17 cellular contexts compared by ENCODE assay signal in genomic region chr7:14691034-14691433, GRCh38.
A peak's percentile ranks its signal among the peaks of the same experiment; 100 is the strongest.
DNase-seq lines count a peak whose midpoint lies in the region; ATAC-seq and TF ChIP-seq lines count a peak whose summit lies in the region.
"Had no signal": no experiment of that assay in that cellular context is flagged by ENCODE, and none has a peak within 500 bp of the region (broad histone marks: within the 10 kb centered on the region; RNA-seq: fewer than 3 reads in every experiment).

No MANE protein-coding gene starts in this region.

- H3K36me3 ChIP-seq in OCI-LY1 (ENCODE audit: insufficient read depth, low read length), result no peaks in the 10 kb centered on the region
- no peaks in the 10 kb centered on the region for H3K36me3 ChIP-seq in neuronal stem cell (replicated peaks in 1 of 2; ENCODE audit: control insufficient read depth in 2 of 2, insufficient read depth in 2 of 2, low read length in 2 of 2)

- H4K8ac ChIP-seq in neuronal stem cell (ENCODE audit: low read depth, low read length), result no peak overlapping the region

- ATAC-seq in GM18861 (IDR thresholded peaks at IDR 0.05; ENCODE audit: unreplicated experiment) (peak; percentile 49), GM21381 (IDR thresholded peaks at IDR 0.05; ENCODE audit: unreplicated experiment) (peak; percentile 58), HG02943 (IDR thresholded peaks at IDR 0.05; ENCODE audit: low read depth, unreplicated experiment) (peak; percentile 61)
- ATAC-seq in effector memory CD8-positive, alpha-beta T cell (replicated peaks), result no peak
- ATAC-seq: activated CD8-positive, alpha-beta memory T cell treated with anti-CD3 and anti-CD28 coated beads, Interleukin-2, amount 10 ng/mL, durations not matched to agents 7 days and 5 days; naive thymus-derived CD8-positive, alpha-beta T cell; psoas muscle; stimulated activated memory B cell treated with anti-CD40 and anti-IgM and Interleukin-4, amounts not matched to agents 10 μg/mL and 1 μg/mL and 100 μg/mL, for 72 hours had no signal

- no peak overlapping the region for H2AK5ac ChIP-seq in neuronal stem cell (ENCODE audit: low read depth, low read length)

- no peak overlapping the region for H3K14ac ChIP-seq in neuronal stem cell (ENCODE audit: low read length)

- no peak overlapping the region for H3K27ac Mint-ChIP-seq in effector memory CD8-positive, alpha-beta T cell
- H3K27ac Mint-ChIP-seq: activated CD8-positive, alpha-beta memory T cell treated with anti-CD3 and anti-CD28 coated beads, Interleukin-2, amount 10 ng/mL, durations not matched to agents 7 days and 5 days; endodermal cell; naive thymus-derived CD8-positive, alpha-beta T cell; stimulated activated memory B cell treated with anti-CD40 and anti-IgM and Interleukin-4, amounts not matched to agents 10 μg/mL and 1 μg/mL and 100 μg/mL, for 72 hours had no signal

- no peaks in the 10 kb centered on the region for H3K27me3 Mint-ChIP-seq in effector memory CD8-positive, alpha-beta T cell
- H3K27me3 Mint-ChIP-seq: stimulated activated memory B cell treated with anti-CD40 and anti-IgM and Interleukin-4, amounts not matched to agents 10 μg/mL and 1 μg/mL and 100 μg/mL, for 72 hours had no signal

- no peaks in the 10 kb centered on the region for H3K9me3 Mint-ChIP-seq in effector memory CD8-positive, alpha-beta T cell
- H3K9me3 Mint-ChIP-seq: endodermal cell; naive thymus-derived CD8-positive, alpha-beta T cell; stimulated activated memory B cell treated with anti-CD40 and anti-IgM and Interleukin-4, amounts not matched to agents 10 μg/mL and 1 μg/mL and 100 μg/mL, for 72 hours had no signal

- no peaks in the 10 kb centered on the region for H3K4me1 Mint-ChIP-seq in effector memory CD8-positive, alpha-beta T cell (ENCODE audit: low read depth in 2 of 2)
- H3K4me1 Mint-ChIP-seq: activated CD8-positive, alpha-beta memory T cell treated with anti-CD3 and anti-CD28 coated beads, Interleukin-2, amount 10 ng/mL, durations not matched to agents 7 days and 5 days; endodermal cell; naive thymus-derived CD8-positive, alpha-beta T cell; stimulated activated memory B cell treated with anti-CD40 and anti-IgM and Interleukin-4, amounts not matched to agents 10 μg/mL and 1 μg/mL and 100 μg/mL, for 72 hours had no signal

- no peak overlapping the region for H2BK120ac ChIP-seq in neuronal stem cell (ENCODE audit: low read depth, low read length)

- H3K4me3 Mint-ChIP-seq in effector memory CD8-positive, alpha-beta T cell, result no peak overlapping the region
- H3K4me3 Mint-ChIP-seq: activated CD8-positive, alpha-beta memory T cell treated with anti-CD3 and anti-CD28 coated beads, Interleukin-2, amount 10 ng/mL, durations not matched to agents 7 days and 5 days; endodermal cell; naive thymus-derived CD8-positive, alpha-beta T cell; stimulated activated memory B cell treated with anti-CD40 and anti-IgM and Interleukin-4, amounts not matched to agents 10 μg/mL and 1 μg/mL and 100 μg/mL, for 72 hours had no signal

- WGBS in neuronal stem cell (ENCODE audit: extremely low coverage in 2 of 2, insufficient read length in 2 of 2, insufficient replicate concordance in 1 of 2), 2 donors, result no CpG with 5 or more reads among the region's 2 CpGs

- H2BK12ac ChIP-seq in neuronal stem cell (ENCODE audit: low read length), result no peak overlapping the region

- no peak overlapping the region for H2AFZ ChIP-seq in OCI-LY1 (ENCODE audit: low read length)
- no peak overlapping the region for H2AFZ ChIP-seq in neuronal stem cell (ENCODE audit: low read length)

- H3K79me1 ChIP-seq in neuronal stem cell (ENCODE audit: low read depth, low read length), result no peaks in the 10 kb centered on the region

- peaks cover 36% of the 10 kb centered on the region for H3K4me1 ChIP-seq in OCI-LY1 (ENCODE audit: insufficient read depth, low read length, severe bottlenecking)
- H3K4me1 ChIP-seq in neuronal stem cell (ENCODE audit: control insufficient read depth in 2 of 2, insufficient read depth in 1 of 2, low read depth in 1 of 2, low read length in 2 of 2), result no peaks in the 10 kb centered on the region
- H3K4me1 ChIP-seq: psoas muscle had no signal

- H3K4me3 ChIP-seq in OCI-LY1 (ENCODE audit: low read depth, low read length, poor library complexity, severe bottlenecking) (no peak overlapping the region), neuronal stem cell (ENCODE audit: low read length in 2 of 2) (no peak overlapping the region)
- H3K4me3 ChIP-seq: psoas muscle had no signal

- no peaks in the 10 kb centered on the region for H4K20me1 ChIP-seq in OCI-LY1 (ENCODE audit: insufficient read depth, low read length)

- no peaks in the 10 kb centered on the region for H3F3A ChIP-seq in OCI-LY1 (ENCODE audit: insufficient read depth, low read length)

- H3K27ac ChIP-seq in OCI-LY1 (ENCODE audit: low read depth, low read length, poor library complexity, severe bottlenecking) (peak overlapping the region; percentile 18), neuronal stem cell (replicated peaks; ENCODE audit: low read length) (no peak overlapping the region)
- H3K27ac ChIP-seq: psoas muscle had no signal

- H3K4ac ChIP-seq in neuronal stem cell (ENCODE audit: low read length), result no peak overlapping the region

- DNase-seq in DMS114 treated with DMSO at 0.1 percent for 48 hours (lab: John Stamatoyannopoulos, UW; ENCODE audit: unreplicated experiment) (no peak), neuronal stem cell (ENCODE audit: low spot score) (no peak)
- DNase-seq in stimulated activated naive CD4-positive, alpha-beta T cell (lab: John Stamatoyannopoulos, UW), result no peak
- no peak for DNase-seq in effector memory CD8-positive, alpha-beta T cell
- DNase-seq: activated gamma-delta T cell, amniotic stem cell, mammary epithelial cell, NCI-H774 had no signal

- no peaks in the 10 kb centered on the region for H3K9me2 ChIP-seq in OCI-LY1 (ENCODE audit: low read depth, low read length)

- H3K23ac ChIP-seq in neuronal stem cell (ENCODE audit: low read depth, low read length, poor library complexity), result no peak overlapping the region

- H3K18ac ChIP-seq in neuronal stem cell (ENCODE audit: low read length), result no peak overlapping the region

- H3K9ac ChIP-seq in OCI-LY1 (ENCODE audit: low read length), result no peak overlapping the region
- no peak overlapping the region for H3K9ac ChIP-seq in neuronal stem cell (ENCODE audit: low read depth, low read length, poor library complexity)

- H2BK5ac ChIP-seq in neuronal stem cell (ENCODE audit: low read length), result no peak overlapping the region

- H4K91ac ChIP-seq in neuronal stem cell (ENCODE audit: low read depth, low read length, poor library complexity), result no peak overlapping the region

- no peak for TF ChIP-seq CTCF in OCI-LY1 (IDR thresholded peaks at IDR 0.05; ENCODE audit: low read length)

- H2BK15ac ChIP-seq in neuronal stem cell (ENCODE audit: low read length), result no peak overlapping the region

- no peaks in the 10 kb centered on the region for H3K36me3 Mint-ChIP-seq in effector memory CD8-positive, alpha-beta T cell (ENCODE audit: insufficient read depth)
- H3K36me3 Mint-ChIP-seq: activated CD8-positive, alpha-beta memory T cell treated with anti-CD3 and anti-CD28 coated beads, Interleukin-2, amount 10 ng/mL, durations not matched to agents 7 days and 5 days; naive thymus-derived CD8-positive, alpha-beta T cell; stimulated activated memory B cell treated with anti-CD40 and anti-IgM and Interleukin-4, amounts not matched to agents 10 μg/mL and 1 μg/mL and 100 μg/mL, for 72 hours had no signal

- H3K27me3 ChIP-seq in OCI-LY1 (ENCODE audit: insufficient read depth, low read length), result no peaks in the 10 kb centered on the region
- H3K27me3 ChIP-seq in neuronal stem cell (ENCODE audit: control insufficient read depth in 3 of 3, insufficient read depth in 3 of 3, low read depth in 1 of 3, low read length in 3 of 3), result no peaks in the 10 kb centered on the region

- H3K4me2 ChIP-seq in OCI-LY1 (ENCODE audit: low read length) (peak overlapping the region; percentile 12; the same call in 1 of the 2 replicates), neuronal stem cell (ENCODE audit: insufficient read depth, low read length, poor library complexity, severe bottlenecking) (no peak overlapping the region)

- H3K79me2 ChIP-seq in OCI-LY1 (ENCODE audit: insufficient read depth, low read length), result no peaks in the 10 kb centered on the region

- H3K9me3 ChIP-seq in OCI-LY1 (ENCODE audit: low read length) (no peaks in the 10 kb centered on the region), neuronal stem cell (replicated peaks in 1 of 2; ENCODE audit: control insufficient read depth in 2 of 2, insufficient read depth in 1 of 2, low read depth in 1 of 2, low read length in 2 of 2) (no peaks in the 10 kb centered on the region)
- H3K9me3 ChIP-seq: psoas muscle had no signal
